11 cellular contexts compared by ENCODE assay signal in genomic region chr17:73308017-73308823, GRCh38. TPM values are rescaled to one million over a fixed set of nuclear protein-coding genes. Genes with fewer than 3 reads are reported as not detected.
DNase-seq lines count a peak whose midpoint lies in the region; ATAC-seq and TF ChIP-seq lines count a peak whose summit lies in the region.
"Had no signal": no experiment of that assay in that cellular context is flagged by ENCODE, and none has a peak within 500 bp of the region (broad histone marks: within the 10 kb centered on the region; RNA-seq: fewer than 3 reads in every experiment).

No MANE protein-coding gene starts in this region.

- no peak for ATAC-seq in HG03135 (IDR thresholded peaks at IDR 0.05; ENCODE audit: unreplicated experiment)
- no peak for ATAC-seq in HG02798 (IDR thresholded peaks at IDR 0.05; ENCODE audit: poor library complexity, unreplicated experiment)
- no peak for ATAC-seq in GM19324 (IDR thresholded peaks at IDR 0.05; ENCODE audit: low FRiP score, unreplicated experiment)
- no peak for ATAC-seq in activated T-cell treated with anti-CD3 and anti-CD28 coated beads, Interleukin-2, amount 50 U/mL, for 72 hours (replicated peaks in 1 of 2)
- ATAC-seq: effector memory CD8-positive, alpha-beta T cell had no signal

- H3K36me3 Mint-ChIP-seq in mesothelial cell of epicardium: peaks cover 3% of the 10 kb centered on the region
- H3K36me3 Mint-ChIP-seq in activated T-cell treated with anti-CD3 and anti-CD28 coated beads, Interleukin-2, amount 50 U/mL, for 72 hours (ENCODE audit: insufficient read depth in 2 of 2): no peaks in the 10 kb centered on the region

- intact Hi-C loops in dorsolateral prefrontal cortex (cut with DNase I): loop anchor here in 1 of 2 donors (2.0 kb wide), 1 partner anchor 53 kb away; no protein-coding TSS in a partner anchor

- H3K4me3 ChIP-seq in dorsolateral prefrontal cortex: peak overlapping the region in 55 of 59 donors; percentile 12 to 100 (median 96)

- TF ChIP-seq CTCF in dorsolateral prefrontal cortex (IDR thresholded peaks at IDR 0.05 in 54 of 56, conservative IDR thresholded peaks at IDR 0.05 in 2 of 56; ENCODE audit: low read depth in 1 of 56, partially characterized antibody in 56 of 56): no peak
- TF ChIP-seq CTCF in mesothelial cell of epicardium (IDR thresholded peaks at IDR 0.05; ENCODE audit: unreplicated experiment): no peak

- peak overlapping the region; percentile 63 for H3K4me3 Mint-ChIP-seq in mesothelial cell of epicardium
- H3K4me3 Mint-ChIP-seq in activated T-cell treated with anti-CD3 and anti-CD28 coated beads, Interleukin-2, amount 50 U/mL, for 72 hours: no peak overlapping the region
- H3K4me3 Mint-ChIP-seq: B cell; effector memory CD8-positive, alpha-beta T cell had no signal

- H3K4me1 Mint-ChIP-seq in mesothelial cell of epicardium: peaks cover 60% of the 10 kb centered on the region
- peaks cover 7% of the 10 kb centered on the region for H3K4me1 Mint-ChIP-seq in activated T-cell treated with anti-CD3 and anti-CD28 coated beads, Interleukin-2, amount 50 U/mL, for 72 hours (ENCODE audit: low read depth)

- DNase-seq in A172 (ENCODE audit: low spot score) (peak; percentile 94), NCI-H2196 (lab: John Stamatoyannopoulos, UW; ENCODE audit: unreplicated experiment) (peak; percentile 85), dorsolateral prefrontal cortex (no peak), mesothelial cell of epicardium (ENCODE audit: low spot score in 2 of 2, unreplicated experiment in 2 of 2) (peak; percentile 54 to 76)
- no peak for DNase-seq in activated T-cell treated with anti-CD3 and anti-CD28 coated beads, Interleukin-2, amount 50 U/mL, for 72 hours
- DNase-seq: effector memory CD8-positive, alpha-beta T cell had no signal

- H3K9me3 Mint-ChIP-seq in mesothelial cell of epicardium: no peaks in the 10 kb centered on the region
- H3K9me3 Mint-ChIP-seq in activated T-cell treated with anti-CD3 and anti-CD28 coated beads, Interleukin-2, amount 50 U/mL, for 72 hours: no peaks in the 10 kb centered on the region
- H3K9me3 Mint-ChIP-seq: effector memory CD8-positive, alpha-beta T cell had no signal

- H3K27me3 ChIP-seq in dorsolateral prefrontal cortex: no peaks in the 10 kb centered on the region

- peak overlapping the region in 55 of 59 donors; percentile 14 to 99 (median 86) for H3K27ac ChIP-seq in dorsolateral prefrontal cortex

- peaks cover under 1% of the 10 kb centered on the region for H3K27me3 Mint-ChIP-seq in mesothelial cell of epicardium (ENCODE audit: low read depth)
- no peaks in the 10 kb centered on the region for H3K27me3 Mint-ChIP-seq in activated T-cell treated with anti-CD3 and anti-CD28 coated beads, Interleukin-2, amount 50 U/mL, for 72 hours (ENCODE audit: low read depth)

- H3K27ac Mint-ChIP-seq in mesothelial cell of epicardium: peak overlapping the region; percentile 93
- no peak overlapping the region for H3K27ac Mint-ChIP-seq in activated T-cell treated with anti-CD3 and anti-CD28 coated beads, Interleukin-2, amount 50 U/mL, for 72 hours
- H3K27ac Mint-ChIP-seq: B cell; effector memory CD8-positive, alpha-beta T cell had no signal

RNA-seq across cellular contexts. Expression of gene CDC42EP4, which starts 3.6 kb away (rescaled TPM):
- 42.1 and 53.8 TPM in 2 replicates for total RNA-seq in A172 (2014; rRNA removed; shearing (Covaris generic))
- total RNA-seq in dorsolateral prefrontal cortex (100 to 1,000 TPM in 13 of 120 experiments, 10 to 100 TPM in 107; 47.4 to 222 (median 76.7) TPM), mesothelial cell of epicardium (68.4 to 71.3 TPM (median 70.3 TPM) in 3 replicates)
- total RNA-seq in activated T-cell treated with anti-CD3 and anti-CD28 coated beads, Interleukin-2, amount 50 U/mL, for 72 hours: 1 to 10 TPM; 1.6 to 3.2 TPM

RNA-seq across cellular contexts. Expression of gene CPSF4L, which starts 46.5 kb away (rescaled TPM):
- total RNA-seq in A172 (2014; rRNA removed; shearing (Covaris generic)): not detected in 2 replicates
- total RNA-seq in dorsolateral prefrontal cortex (1 to 10 TPM in 2 of 120 experiments, under 1 TPM in 7, not detected in 111; 0.46 to 1.6 (median 0.68) TPM), mesothelial cell of epicardium (0.40 TPM in 1 of 3 replicates, not detected in the others)
- total RNA-seq in activated T-cell treated with anti-CD3 and anti-CD28 coated beads, Interleukin-2, amount 50 U/mL, for 72 hours: not detected
- total RNA-seq: B cell, HT1080 had no signal

Comparison
In these comparisons a context has a peak if more than half of its experiments do, and no peak if none do; other contexts are left out.
1. DNase-seq: peak in A172 (single experiment), NCI-H2196 (single experiment) and mesothelial cell of epicardium (2 of 2); none in dorsolateral prefrontal cortex (0 of 10) and activated T-cell treated with anti-CD3 and anti-CD28 coated beads, Interleukin-2, amount 50 U/mL, for 72 hours (0 of 2).
2. RNA of gene CDC42EP4, which starts 3.6 kb away (total RNA-seq): 47.4 to 222 TPM in dorsolateral prefrontal cortex, 68.4 to 71.3 TPM in mesothelial cell of epicardium and 42.1 to 53.8 TPM in A172; 1.6 to 3.2 TPM in activated T-cell treated with anti-CD3 and anti-CD28 coated beads, Interleukin-2, amount 50 U/mL, for 72 hours; every median in the first group is over 10 times any median in the second.